ENCODE assay signal across 9 cellular contexts in the genomic region with DNA sequence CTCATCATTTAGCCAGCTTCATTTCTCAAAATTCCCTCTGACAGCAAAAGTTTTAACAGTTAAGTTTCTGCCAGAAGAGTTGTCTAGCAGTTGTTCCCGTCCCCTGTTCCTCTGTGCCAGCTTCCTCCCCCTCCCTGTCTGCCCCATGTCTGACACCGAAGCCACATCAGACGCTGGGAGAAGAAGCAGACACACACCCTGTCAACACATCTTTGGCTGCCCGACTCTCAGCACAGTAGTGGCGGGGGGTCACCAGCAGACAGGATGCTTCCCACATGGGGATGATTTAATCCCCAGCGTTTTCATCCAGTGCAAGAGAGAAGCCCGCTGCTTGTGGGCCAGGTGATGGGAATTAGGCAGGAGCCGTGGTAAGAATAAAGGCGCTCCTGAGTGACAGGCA.
DNase-seq lines count a peak whose midpoint lies in the region; ATAC-seq lines count a peak whose summit lies in the region.
"Had no signal": no experiment of that assay in that cellular context is flagged by ENCODE, and none has a peak within 500 bp of the region (broad histone marks: within the 10 kb centered on the region; RNA-seq: fewer than 3 reads in every experiment).

No MANE protein-coding gene starts in this region.

- no peak overlapping the region for H3K27ac ChIP-seq in CD8-positive, alpha-beta memory T cell (ENCODE audit: low read depth, low read length)

- ATAC-seq in Right ventricle myocardium inferior (peak; percentile 64), HG02938 (IDR thresholded peaks at IDR 0.05; ENCODE audit: unreplicated experiment) (no peak), esophagus mucosa (no peak)

- no peaks in the 10 kb centered on the region for H3K27me3 ChIP-seq in CD8-positive, alpha-beta memory T cell (ENCODE audit: insufficient read depth, low read length, poor library complexity, severe bottlenecking)
- H3K27me3 ChIP-seq in skeletal muscle satellite cell (ENCODE audit: control insufficient read depth, insufficient read depth, low read length), result no peaks in the 10 kb centered on the region

- peaks cover 11 to 23% (median 14%) of the 10 kb centered on the region in 5 donors for H3K9me3 Mint-ChIP-seq in CD8-positive, alpha-beta memory T cell

- H3K4me2 ChIP-seq in skeletal muscle satellite cell (ENCODE audit: low read length), result peak overlapping the region; percentile 28

- peaks cover 10 to 18% (median 13%) of the 10 kb centered on the region in 3 donors for H3K4me1 Mint-ChIP-seq in CD8-positive, alpha-beta memory T cell

- CTCF ChIA-PET in CD8-positive, alpha-beta memory T cell (lab: Charles Lee), result no interaction called here

- H3K4me1 ChIP-seq in CD8-positive, alpha-beta memory T cell (ENCODE audit: insufficient read depth, low read length), result peaks cover 14% of the 10 kb centered on the region
- H3K4me1 ChIP-seq in skeletal muscle satellite cell (ENCODE audit: control insufficient read depth, insufficient read depth, low read length), result peaks cover 15% of the 10 kb centered on the region

- DNase-seq in CD8-positive, alpha-beta memory T cell, result peak in 4 of 5 donors; percentile 2 to 65 (median 35)
- peak; percentile 11 for DNase-seq in activated T-cell treated with anti-CD3 and anti-CD28 coated beads for 24 hours (ENCODE audit: low read depth)
- DNase-seq in Right ventricle myocardium inferior (ENCODE audit: missing footprints), result peak; percentile 77
- no peak for DNase-seq in cerebellum (ENCODE audit: low spot score)
- DNase-seq in NCI-H226, result no peak
- DNase-seq: RPMI8226 had no signal

- no peak overlapping the region for H3K4me3 Mint-ChIP-seq in CD8-positive, alpha-beta memory T cell

- H3K36me3 Mint-ChIP-seq in CD8-positive, alpha-beta memory T cell, result peaks cover 0 to under 1% (median 0%) of the 10 kb centered on the region in 3 donors

- peaks cover 39 to 67% of the 10 kb centered on the region in 2 donors for H3K27me3 Mint-ChIP-seq in CD8-positive, alpha-beta memory T cell

- POLR2A ChIA-PET in CD8-positive, alpha-beta memory T cell (lab: Charles Lee), result no interaction called here

- intact Hi-C loops in Right ventricle myocardium inferior (cut with DNase I), result no loop called here

- no peaks in the 10 kb centered on the region for H3K9me3 ChIP-seq in CD8-positive, alpha-beta memory T cell (ENCODE audit: low read length)
- peaks cover 6% of the 10 kb centered on the region for H3K9me3 ChIP-seq in skeletal muscle satellite cell (replicated peaks; ENCODE audit: low read length)

- no peak overlapping the region for H3K4me3 ChIP-seq in CD8-positive, alpha-beta memory T cell (ENCODE audit: low read length)
- H3K4me3 ChIP-seq in skeletal muscle satellite cell (ENCODE audit: low read length), result no peak overlapping the region

- peak overlapping the region; percentile 30 for H3K9ac ChIP-seq in skeletal muscle satellite cell (ENCODE audit: low read depth, low read length)

- H3K36me3 ChIP-seq in CD8-positive, alpha-beta memory T cell (ENCODE audit: insufficient read depth, low read length), result no peaks in the 10 kb centered on the region
- no peaks in the 10 kb centered on the region for H3K36me3 ChIP-seq in skeletal muscle satellite cell (ENCODE audit: insufficient read depth, low read length)

- H3K27ac Mint-ChIP-seq in CD8-positive, alpha-beta memory T cell, result peak overlapping the region in 1 of 8 donors; percentile 4

Comparison
In these comparisons a context has a peak if more than half of its experiments do, and no peak if none do; other contexts are left out.
1. DNase-seq: peak in CD8-positive, alpha-beta memory T cell (4 of 5), activated T-cell treated with anti-CD3 and anti-CD28 coated beads for 24 hours (single experiment) and Right ventricle myocardium inferior (single experiment); none in cerebellum (single experiment) and NCI-H226 (single experiment).